1 cellular context compared by ENCODE assay signal in genomic region chr1:28551381-28551780, GRCh38.
TF ChIP-seq lines count a peak whose summit lies in the region.

No MANE protein-coding gene starts in this region.

TF ChIP-seq in K562, 482 proteins besides CTCF, POLR2A, EP300 and RAD21:
- TF ChIP-seq ZNF175 (CRISPR knock-in tag; IDR thresholded peaks at IDR 0.05; ENCODE audit: low read depth) (no peak), SRF (CRISPR knock-in tag; IDR thresholded peaks at IDR 0.05) (no peak), ILK (tag; IDR thresholded peaks at IDR 0.05; ENCODE audit: borderline replicate concordance, low read depth) (no peak), NKRF (IDR thresholded peaks at IDR 0.05; ENCODE audit: borderline replicate concordance) (no peak), ZBTB17 (CRISPR knock-in tag; IDR thresholded peaks at IDR 0.05) (no peak), LARP7 (IDR thresholded peaks at IDR 0.05) (no peak), MTA3 (IDR thresholded peaks at IDR 0.05; ENCODE audit: borderline replicate concordance) (no peak), TOE1 (IDR thresholded peaks at IDR 0.05; ENCODE audit: borderline replicate concordance) (no peak), TOE1 (CRISPR knock-in tag; IDR thresholded peaks at IDR 0.05; ENCODE audit: borderline replicate concordance, low read depth) (no peak), HDAC3 (IDR thresholded peaks at IDR 0.05; ENCODE audit: borderline replicate concordance, partially characterized antibody) (no peak), JUNB (CRISPR knock-in tag; conservative IDR thresholded peaks at IDR 0.05) (no peak), MYNN (IDR thresholded peaks at IDR 0.05) (no peak), MYNN (CRISPR knock-in tag; IDR thresholded peaks at IDR 0.05) (no peak), ZNF511 (CRISPR knock-in tag; IDR thresholded peaks at IDR 0.05) (no peak), TBP (optimal IDR thresholded peaks at IDR 0.05; ENCODE audit: low read depth, low read length) (no peak), PTTG1 (tag; IDR thresholded peaks at IDR 0.05; ENCODE audit: low read depth) (no peak), DNMT1 (IDR thresholded peaks at IDR 0.05) (no peak), ZNF644 (tag; IDR thresholded peaks at IDR 0.05; ENCODE audit: low read depth) (no peak), RBBP5 (IDR thresholded peaks at IDR 0.05; ENCODE audit: borderline replicate concordance, insufficient read depth, low read length, poor library complexity, severe bottlenecking) (no peak)
